Comparison of ENCODE assay signal across 19 cellular contexts in the genomic region with DNA sequence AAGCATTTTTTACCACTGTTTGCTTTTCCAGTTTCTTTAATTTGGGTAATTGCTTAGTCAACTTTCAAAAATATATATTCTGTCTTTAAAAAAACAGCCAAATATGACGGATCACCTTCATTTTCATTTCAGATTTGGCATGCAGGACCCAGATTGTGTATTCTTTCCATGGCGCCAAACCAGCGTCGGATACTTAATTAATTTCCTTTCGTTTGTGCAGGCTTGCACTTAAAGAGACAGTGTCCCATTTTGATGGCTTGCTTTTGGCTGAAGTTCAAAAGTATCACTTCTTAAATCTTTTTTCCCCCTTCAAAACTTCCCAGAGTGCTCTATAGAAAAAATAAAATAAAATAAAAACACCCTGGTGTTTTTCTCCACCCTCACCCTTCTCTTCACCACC.
DNase-seq lines count a peak whose midpoint lies in the region; ATAC-seq and TF ChIP-seq lines count a peak whose summit lies in the region.
"Had no signal": no experiment of that assay in that cellular context is flagged by ENCODE, and none has a peak within 500 bp of the region (broad histone marks: within the 10 kb centered on the region; RNA-seq: fewer than 3 reads in every experiment).

No MANE protein-coding gene starts in this region.

- no peak overlapping the region for H3K9ac ChIP-seq in neural progenitor cell

- no peak overlapping the region for H3K4me3 ChIP-seq in body of pancreas
- peak overlapping the region; percentile 16 for H3K4me3 ChIP-seq in skeletal muscle cell (ENCODE audit: low read depth, low read length)
- no peak overlapping the region for H3K4me3 ChIP-seq in neural progenitor cell
- H3K4me3 ChIP-seq: heart right ventricle, lower lobe of right lung, testis had no signal

- 10 to 16% methylated on average over 5 of the region's 5 CpGs for WGBS in body of pancreas, 2 donors

- H3K9me3 Mint-ChIP-seq in neural progenitor cell = peaks cover 4% of the 10 kb centered on the region

- peak; percentile 14 to 53 for DNase-seq in NCI-H524 (lab: John Stamatoyannopoulos, UW)
- no peak for DNase-seq in NCI-H524 treated with DMSO at 0.1 percent for 48 hours (lab: John Stamatoyannopoulos, UW)
- DNase-seq in NCI-H2171 (lab: John Stamatoyannopoulos, UW) = peak; percentile 36
- DNase-seq in body of pancreas = peak in 3 of 4 donors; percentile 26 to 45 (median 38)
- no peak for DNase-seq in skeletal muscle cell (ENCODE audit: low read depth)
- DNase-seq in activated gamma-delta T cell (lab: John Stamatoyannopoulos, UW) = no peak
- no peak for DNase-seq in neural progenitor cell (ENCODE audit: low spot score)
- DNase-seq: ACHN; activated CD4-positive, alpha-beta T cell treated with anti-CD3 and anti-CD28 coated beads, Interleukin-2, amount 10 ng/mL, durations not matched to agents 7 days and 5 days; activated naive CD4-positive, alpha-beta T cell treated with Interleukin-2 at 50 U/mL for 16 hours; aorta; EL; heart right ventricle; immature natural killer cell; lower lobe of right lung; occipital lobe; testis had no signal

- peaks cover 2% of the 10 kb centered on the region for H3K4me1 Mint-ChIP-seq in neural progenitor cell
- H3K4me1 Mint-ChIP-seq: activated CD4-positive, alpha-beta T cell treated with anti-CD3 and anti-CD28 coated beads, Interleukin-2, amount 10 ng/mL, durations not matched to agents 7 days and 5 days; immature natural killer cell; stimulated activated effector memory CD8-positive, alpha-beta T cell treated with anti-CD3 and anti-CD28 coated beads, Interleukin-12 subunit alpha, Interleukin-12 subunit beta, amount 100 ng/mL, for 72 hours had no signal

- no peak for ATAC-seq in body of pancreas
- no peak for ATAC-seq in esophagus mucosa
- ATAC-seq: heart right ventricle; lower lobe of right lung; stimulated activated effector memory CD8-positive, alpha-beta T cell treated with anti-CD3 and anti-CD28 coated beads, Interleukin-12 subunit alpha, Interleukin-12 subunit beta, amount 100 ng/mL, for 72 hours had no signal

- H3K27me3 ChIP-seq in body of pancreas (no peaks in the 10 kb centered on the region), neural progenitor cell (no peaks in the 10 kb centered on the region)
- H3K27me3 ChIP-seq: heart right ventricle, testis had no signal

- H3F3A ChIP-seq in neural progenitor cell (ENCODE audit: low read depth) = no peaks in the 10 kb centered on the region

- H3K36me3 ChIP-seq in body of pancreas (replicated peaks in 1 of 2; ENCODE audit: insufficient read depth in 1 of 2, low read depth in 2 of 2) (no peaks in the 10 kb centered on the region), neural progenitor cell (no peaks in the 10 kb centered on the region)
- H3K36me3 ChIP-seq: heart right ventricle, lower lobe of right lung had no signal

- peaks cover 3% of the 10 kb centered on the region for H3K27me3 Mint-ChIP-seq in neural progenitor cell (ENCODE audit: insufficient read depth, low read depth)
- H3K27me3 Mint-ChIP-seq: activated CD4-positive, alpha-beta T cell treated with anti-CD3 and anti-CD28 coated beads, Interleukin-2, amount 10 ng/mL, durations not matched to agents 7 days and 5 days had no signal

- no peak for TF ChIP-seq POLR2A in body of pancreas (IDR thresholded peaks at IDR 0.05)

- no peaks in the 10 kb centered on the region for H4K20me1 ChIP-seq in neural progenitor cell (ENCODE audit: low read depth)

- no peak overlapping the region for H3K4me2 ChIP-seq in neural progenitor cell

- no peak overlapping the region for H3K27ac Mint-ChIP-seq in neural progenitor cell
- H3K27ac Mint-ChIP-seq: activated CD4-positive, alpha-beta T cell treated with anti-CD3 and anti-CD28 coated beads, Interleukin-2, amount 10 ng/mL, durations not matched to agents 7 days and 5 days; immature natural killer cell; stimulated activated effector memory CD8-positive, alpha-beta T cell treated with anti-CD3 and anti-CD28 coated beads, Interleukin-12 subunit alpha, Interleukin-12 subunit beta, amount 100 ng/mL, for 72 hours had no signal

- no peaks in the 10 kb centered on the region for H3K79me2 ChIP-seq in neural progenitor cell (ENCODE audit: low read depth)

- TF ChIP-seq CTCF in body of pancreas (IDR thresholded peaks at IDR 0.05) (no peak), neural progenitor cell (IDR thresholded peaks at IDR 0.05) (no peak)

- H3K36me3 Mint-ChIP-seq in neural progenitor cell = no peaks in the 10 kb centered on the region
- H3K36me3 Mint-ChIP-seq: immature natural killer cell; stimulated activated effector memory CD8-positive, alpha-beta T cell treated with anti-CD3 and anti-CD28 coated beads, Interleukin-12 subunit alpha, Interleukin-12 subunit beta, amount 100 ng/mL, for 72 hours had no signal

- H3K4me3 Mint-ChIP-seq in neural progenitor cell = no peak overlapping the region
- H3K4me3 Mint-ChIP-seq: activated CD4-positive, alpha-beta T cell treated with anti-CD3 and anti-CD28 coated beads, Interleukin-2, amount 10 ng/mL, durations not matched to agents 7 days and 5 days; immature natural killer cell; stimulated activated effector memory CD8-positive, alpha-beta T cell treated with anti-CD3 and anti-CD28 coated beads, Interleukin-12 subunit alpha, Interleukin-12 subunit beta, amount 100 ng/mL, for 72 hours had no signal

- H2AFZ ChIP-seq in neural progenitor cell (replicated peaks) = no peak overlapping the region

- H3K9me3 ChIP-seq in body of pancreas = no peaks in the 10 kb centered on the region
- no peaks in the 10 kb centered on the region for H3K9me3 ChIP-seq in neural progenitor cell (ENCODE audit: low read depth)
- H3K9me3 ChIP-seq: heart right ventricle, lower lobe of right lung, testis had no signal

- H3K4me1 ChIP-seq in body of pancreas = no peaks in the 10 kb centered on the region
- no peaks in the 10 kb centered on the region for H3K4me1 ChIP-seq in neural progenitor cell
- H3K4me1 ChIP-seq: heart right ventricle, lower lobe of right lung, testis had no signal

- intact Hi-C loops in body of pancreas (cut with DNase I) = no loop called here

- no peak overlapping the region for H3K27ac ChIP-seq in body of pancreas
- no peak overlapping the region for H3K27ac ChIP-seq in neural progenitor cell
- H3K27ac ChIP-seq: heart right ventricle, lower lobe of right lung, testis had no signal

Comparison
In these comparisons a context has a peak if more than half of its experiments do, and no peak if none do; other contexts are left out.
1. DNase-seq: peak in NCI-H524 (2 of 2), NCI-H2171 (single experiment) and body of pancreas (3 of 4); none in NCI-H524 treated with DMSO at 0.1 percent for 48 hours (single experiment), skeletal muscle cell (single experiment), activated gamma-delta T cell (single experiment) and neural progenitor cell (single experiment).